In the genomic region with DNA sequence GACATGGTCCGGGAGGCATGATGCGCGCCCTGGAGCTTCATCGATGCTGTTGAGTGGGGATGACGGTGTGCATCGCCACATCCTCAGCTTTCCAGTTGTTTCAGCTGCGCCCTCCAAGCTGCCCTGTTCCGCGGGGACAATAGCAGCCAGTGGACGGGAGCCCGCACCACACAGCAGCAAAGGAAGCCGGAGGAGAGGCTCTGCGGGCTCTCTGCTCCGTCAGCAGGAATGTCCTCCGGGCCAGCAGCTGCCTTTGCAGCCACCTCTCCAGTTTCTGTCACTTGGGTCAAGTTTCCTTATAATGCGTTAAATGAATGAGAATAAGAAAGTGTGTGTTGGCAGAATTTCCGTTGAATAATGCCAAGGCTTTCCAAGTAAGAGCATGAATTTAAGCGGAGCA, we compare ENCODE assay signal across 16 cellular contexts.
"Had no signal": no experiment of that assay in that cellular context is flagged by ENCODE, and none has a peak within 500 bp of the region (broad histone marks: within the 10 kb centered on the region; RNA-seq: fewer than 3 reads in every experiment).

No MANE protein-coding gene starts in this region.

- H3K27ac Mint-ChIP-seq: activated CD4-positive, alpha-beta memory T cell treated with anti-CD3 and anti-CD28 coated beads, Interleukin-2, amount 10 ng/mL, durations not matched to agents 7 days and 5 days; activated naive CD4-positive, alpha-beta T cell treated with anti-CD3 and anti-CD28 coated beads, Interleukin-2, amount 50 U/mL, for 72 hours; activated T-cell treated with anti-CD3 and anti-CD28 coated beads, Interleukin-2, amount 50 U/mL, for 72 hours; immature natural killer cell; progenitor cell of endocrine pancreas; T-helper 1 cell treated with Interleukin-12 subunit alpha and Interleukin-12 subunit beta and Interleukin-4 antibody, amounts not matched to agents 30 μg/mL and 1 μg/mL, for 36 hours had no signal

- DNase-seq: activated CD4-positive, alpha-beta memory T cell treated with anti-CD3 and anti-CD28 coated beads, Interleukin-2, amount 10 ng/mL, durations not matched to agents 7 days and 5 days; activated CD4-positive, alpha-beta T cell treated with anti-CD3 and anti-CD28 coated beads for 48 hours; activated gamma-delta T cell; activated T-cell treated with anti-CD3 and anti-CD28 coated beads, Interleukin-2, amount 50 U/mL, for 72 hours; aorta; immature natural killer cell; left ventricle myocardium inferior; stimulated activated CD4-positive, alpha-beta T cell treated with anti-CD3 and anti-CD28 coated beads, Interleukin-4, amount 100 ng/mL, for 4 hours; stimulated activated naive CD8-positive, alpha-beta T cell treated with anti-CD3 and anti-CD28 coated beads, Interleukin-15, Interleukin-2, amounts not matched to agents 100 U/mL and 50 U/mL, for 24 hours had no signal

- H3K4me1 ChIP-seq: breast epithelium, right atrium auricular region, upper lobe of left lung had no signal

- H3K36me3 ChIP-seq: breast epithelium, left ventricle myocardium inferior, right atrium auricular region, upper lobe of left lung had no signal

- H3K36me3 Mint-ChIP-seq: activated naive CD4-positive, alpha-beta T cell treated with anti-CD3 and anti-CD28 coated beads, Interleukin-2, amount 50 U/mL, for 72 hours; immature natural killer cell had no signal

- H3K27me3 Mint-ChIP-seq: activated CD4-positive, alpha-beta memory T cell treated with anti-CD3 and anti-CD28 coated beads, Interleukin-2, amount 10 ng/mL, durations not matched to agents 7 days and 5 days had no signal

- H3K4me3 ChIP-seq: breast epithelium, coronary artery, left ventricle myocardium inferior, right atrium auricular region, upper lobe of left lung had no signal

- H3K9me3 ChIP-seq: breast epithelium, left ventricle myocardium inferior, right atrium auricular region, upper lobe of left lung had no signal

- H3K4me3 Mint-ChIP-seq: activated CD4-positive, alpha-beta memory T cell treated with anti-CD3 and anti-CD28 coated beads, Interleukin-2, amount 10 ng/mL, durations not matched to agents 7 days and 5 days; activated T-cell treated with anti-CD3 and anti-CD28 coated beads, Interleukin-2, amount 50 U/mL, for 72 hours; immature natural killer cell; T-helper 1 cell treated with Interleukin-12 subunit alpha and Interleukin-12 subunit beta and Interleukin-4 antibody, amounts not matched to agents 30 μg/mL and 1 μg/mL, for 36 hours had no signal

- H3K4me1 Mint-ChIP-seq: activated CD4-positive, alpha-beta memory T cell treated with anti-CD3 and anti-CD28 coated beads, Interleukin-2, amount 10 ng/mL, durations not matched to agents 7 days and 5 days; immature natural killer cell had no signal

- H3K9me3 Mint-ChIP-seq: activated CD4-positive, alpha-beta memory T cell treated with anti-CD3 and anti-CD28 coated beads, Interleukin-2, amount 10 ng/mL, durations not matched to agents 7 days and 5 days; activated naive CD4-positive, alpha-beta T cell treated with anti-CD3 and anti-CD28 coated beads, Interleukin-2, amount 50 U/mL, for 72 hours; activated T-cell treated with anti-CD3 and anti-CD28 coated beads, Interleukin-2, amount 50 U/mL, for 72 hours; immature natural killer cell; T-helper 1 cell treated with Interleukin-12 subunit alpha and Interleukin-12 subunit beta and Interleukin-4 antibody, amounts not matched to agents 30 μg/mL and 1 μg/mL, for 36 hours had no signal

- H3K27ac ChIP-seq: breast epithelium, coronary artery, left ventricle myocardium inferior, right atrium auricular region, upper lobe of left lung had no signal

- H3K27me3 ChIP-seq: breast epithelium, right atrium auricular region, upper lobe of left lung had no signal
